Comparison of ENCODE assay signal across 8 cellular contexts in the genomic region with DNA sequence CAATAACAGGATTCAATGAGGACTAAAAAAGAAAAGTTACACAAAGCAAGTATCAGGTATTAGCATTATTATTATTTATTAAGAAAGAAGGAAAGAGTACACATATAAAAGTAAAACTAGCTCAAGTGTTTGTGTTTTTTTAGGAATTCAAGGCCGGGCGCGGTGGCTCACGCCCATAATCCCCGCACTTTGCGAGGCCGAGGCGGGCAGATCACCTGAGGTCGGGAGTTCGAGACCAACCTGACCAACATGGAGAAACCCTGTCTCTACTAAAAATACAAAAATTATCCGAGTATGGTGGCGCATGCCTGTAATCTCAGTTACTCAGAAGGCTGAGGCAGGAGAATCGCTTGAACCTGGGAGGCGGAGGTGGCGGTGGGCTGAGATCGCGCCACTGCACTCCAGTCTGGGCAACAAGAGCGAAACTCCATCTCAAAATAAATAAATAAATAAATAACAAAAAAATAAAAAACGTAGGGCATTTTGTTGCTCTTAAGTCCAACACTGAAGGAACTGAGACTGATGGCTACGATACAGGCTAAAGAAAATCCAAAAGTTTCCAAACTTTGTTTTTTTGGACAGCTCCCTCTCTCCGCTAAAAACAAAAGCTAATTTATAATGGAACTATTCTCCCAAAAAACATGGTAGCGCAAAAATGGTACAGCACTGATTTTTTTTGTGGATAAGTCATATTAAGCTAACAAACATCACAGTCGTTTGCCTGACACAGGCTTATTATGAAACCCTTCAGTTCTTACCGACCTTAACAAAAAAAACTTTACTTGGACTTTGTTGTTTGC. TPM values are rescaled to one million over a fixed set of nuclear protein-coding genes. Genes with fewer than 3 reads are reported as not detected.
DNase-seq lines count a peak whose midpoint lies in the region; ATAC-seq, FAIRE-seq and TF ChIP-seq lines count a peak whose summit lies in the region.

No MANE protein-coding gene starts in this region.

- H3K4me1 ChIP-seq in keratinocyte (ENCODE audit: control insufficient read depth, extremely low read depth, insufficient read depth, low read length) (peaks cover 15% of the 10 kb centered on the region), thoracic aorta (ENCODE audit: control insufficient read depth in 1 of 2, low read depth in 2 of 2) (peaks cover 28 to 35% of the 10 kb centered on the region in 2 donors)

- H3K27ac ChIP-seq in keratinocyte (ENCODE audit: control insufficient read depth, insufficient read depth, low read length) (no peak overlapping the region), thoracic aorta (no peak overlapping the region)

- H3K27me3 Mint-ChIP-seq in activated CD4-positive, alpha-beta T cell treated with anti-CD3 and anti-CD28 coated beads, Interleukin-2, amount 10 ng/mL, durations not matched to agents 7 days and 5 days = no peaks in the 10 kb centered on the region
- no peaks in the 10 kb centered on the region for H3K27me3 Mint-ChIP-seq in activated naive CD8-positive, alpha-beta T cell treated with anti-CD3 and anti-CD28 coated beads for 36 hours

- no peak overlapping the region for H3K27ac Mint-ChIP-seq in activated CD4-positive, alpha-beta T cell treated with anti-CD3 and anti-CD28 coated beads, Interleukin-2, amount 10 ng/mL, durations not matched to agents 7 days and 5 days
- H3K27ac Mint-ChIP-seq in activated naive CD8-positive, alpha-beta T cell treated with anti-CD3 and anti-CD28 coated beads for 36 hours = no peak overlapping the region

- dilution Hi-C loops in keratinocyte (cut with MboI; ENCODE audit: extremely low pct_ligation_motif_present, low sequenced_read_pairs) = no loop called here

- H3K36me3 ChIP-seq in keratinocyte (ENCODE audit: control insufficient read depth in 2 of 2, extremely low read depth in 1 of 2, insufficient read depth in 2 of 2, low read length in 2 of 2) (no peaks in the 10 kb centered on the region), thoracic aorta (no peaks in the 10 kb centered on the region)

- TF ChIP-seq CTCF in keratinocyte (optimal IDR thresholded peaks at IDR 0.05 in 1 of 3, IDR thresholded peaks at IDR 0.05 in 1 of 3, conservative IDR thresholded peaks at IDR 0.05 in 1 of 3; ENCODE audit: extremely low read depth in 1 of 3, insufficient read depth in 2 of 3, low read length in 3 of 3) = no peak
- no peak for TF ChIP-seq CTCF in thoracic aorta (IDR thresholded peaks at IDR 0.05)

- no peaks in the 10 kb centered on the region for H3K9me3 Mint-ChIP-seq in activated CD4-positive, alpha-beta T cell treated with anti-CD3 and anti-CD28 coated beads, Interleukin-2, amount 10 ng/mL, durations not matched to agents 7 days and 5 days
- H3K9me3 Mint-ChIP-seq in activated naive CD8-positive, alpha-beta T cell treated with anti-CD3 and anti-CD28 coated beads for 36 hours = no peaks in the 10 kb centered on the region

- H3K9me3 ChIP-seq in keratinocyte (ENCODE audit: control insufficient read depth, low read depth, low read length) = no peaks in the 10 kb centered on the region
- no peaks in the 10 kb centered on the region for H3K9me3 ChIP-seq in thoracic aorta

- H3K4me2 ChIP-seq in keratinocyte (ENCODE audit: control insufficient read depth, extremely low read depth, insufficient read depth, low read depth, low read length) = peak overlapping the region; percentile 87

- peak overlapping the region; percentile 99 for H3K4me3 Mint-ChIP-seq in activated CD4-positive, alpha-beta T cell treated with anti-CD3 and anti-CD28 coated beads, Interleukin-2, amount 10 ng/mL, durations not matched to agents 7 days and 5 days
- H3K4me3 Mint-ChIP-seq in activated naive CD8-positive, alpha-beta T cell treated with anti-CD3 and anti-CD28 coated beads for 36 hours = peak overlapping the region; percentile 100

- FAIRE-seq in keratinocyte (lab: Jason Lieb, UNC) = no peak

- H3K79me2 ChIP-seq in keratinocyte (ENCODE audit: control insufficient read depth, insufficient read depth, low read length) = peaks cover 60% of the 10 kb centered on the region

- H3K36me3 Mint-ChIP-seq in activated CD4-positive, alpha-beta T cell treated with anti-CD3 and anti-CD28 coated beads, Interleukin-2, amount 10 ng/mL, durations not matched to agents 7 days and 5 days (ENCODE audit: low read depth) = peaks cover 11% of the 10 kb centered on the region
- H3K36me3 Mint-ChIP-seq in activated naive CD8-positive, alpha-beta T cell treated with anti-CD3 and anti-CD28 coated beads for 36 hours = peaks cover 9% of the 10 kb centered on the region

- H4K20me1 ChIP-seq in keratinocyte (ENCODE audit: control insufficient read depth, extremely low read depth, insufficient read depth, low read length) = no peaks in the 10 kb centered on the region

- ATAC-seq in thoracic aorta (ENCODE audit: insufficient number of reproducible peaks, low FRiP score, low read depth) = no peak

- intact Hi-C loops in posterior vena cava (cut with DNase I) = loop anchor here in 1 of 2 donors (10.0 kb wide), 1 partner anchor 144 kb away; no protein-coding TSS in a partner anchor

- no peaks in the 10 kb centered on the region for H3K9me1 ChIP-seq in keratinocyte (ENCODE audit: control insufficient read depth, extremely low read depth, insufficient read depth, low read length)

- no peak for DNase-seq in activated CD4-positive, alpha-beta T cell treated with anti-CD3 and anti-CD28 coated beads, Interleukin-2, amount 10 ng/mL, durations not matched to agents 7 days and 5 days
- DNase-seq in activated CD4-positive, alpha-beta T cell treated with anti-CD3 and anti-CD28 coated beads, Interleukin-2, amount 50 U/mL, for 48 hours = no peak
- DNase-seq in activated naive CD8-positive, alpha-beta T cell treated with anti-CD3 and anti-CD28 coated beads for 36 hours = no peak
- DNase-seq in keratinocyte (ENCODE audit: low read depth, low spot score) (no peak), thoracic aorta (ENCODE audit: low spot score) (no peak), D341Med (ENCODE audit: low spot score) (no peak), NCI-H524 (lab: John Stamatoyannopoulos, UW) (no peak), posterior vena cava (ENCODE audit: low spot score) (no peak)

- H3K4me1 Mint-ChIP-seq in activated CD4-positive, alpha-beta T cell treated with anti-CD3 and anti-CD28 coated beads, Interleukin-2, amount 10 ng/mL, durations not matched to agents 7 days and 5 days = peaks cover 51% of the 10 kb centered on the region
- H3K4me1 Mint-ChIP-seq in activated naive CD8-positive, alpha-beta T cell treated with anti-CD3 and anti-CD28 coated beads for 36 hours = peaks cover 30% of the 10 kb centered on the region

- POLR2A ChIA-PET in activated CD4-positive, alpha-beta T cell treated with anti-CD3 and anti-CD28 coated beads, Interleukin-2, amount 10 ng/mL, durations not matched to agents 7 days and 5 days (lab: Charles Lee) = no interaction called here

- H3K4me3 ChIP-seq in keratinocyte (ENCODE audit: control insufficient read depth in 2 of 3, extremely low read depth in 1 of 3, insufficient read depth in 2 of 3, low read depth in 1 of 3, low read length in 3 of 3) (peak overlapping the region; percentile 80 to 99 (median 99)), thoracic aorta (peak overlapping the region; percentile 77)

- no peak overlapping the region for H3K9ac ChIP-seq in keratinocyte (ENCODE audit: control insufficient read depth, extremely low read depth, insufficient read depth, low read length)

- H2AFZ ChIP-seq in keratinocyte (ENCODE audit: control insufficient read depth, low read length) = no peak overlapping the region

- H3K27me3 ChIP-seq in keratinocyte (ENCODE audit: control insufficient read depth, extremely low read depth, insufficient read depth, low read length) = no peaks in the 10 kb centered on the region
- no peaks in the 10 kb centered on the region for H3K27me3 ChIP-seq in thoracic aorta (replicated peaks; ENCODE audit: insufficient read depth)

- CTCF ChIA-PET in activated CD4-positive, alpha-beta T cell treated with anti-CD3 and anti-CD28 coated beads, Interleukin-2, amount 10 ng/mL, durations not matched to agents 7 days and 5 days (lab: Charles Lee) = interaction anchor here (0.6 to 1.0 kb wide), 2 partner anchors 37 to 226 kb away, joined by 3 read pairs; no protein-coding TSS in a partner anchor

RNA-seq across cellular contexts. Expression of a gene that starts 1.7 kb away (rescaled TPM):
- total RNA-seq in activated CD4-positive, alpha-beta T cell treated with anti-CD3 and anti-CD28 coated beads, Interleukin-2, amount 10 ng/mL, durations not matched to agents 7 days and 5 days = 10 to 100 TPM; 38.7 to 45.9 TPM
- 10 to 100 TPM; 24.3 to 25.0 TPM for total RNA-seq in activated naive CD8-positive, alpha-beta T cell treated with anti-CD3 and anti-CD28 coated beads for 36 hours
- 40.7 to 64.8 TPM (median 60.8 TPM) in 3 replicates for polyA plus RNA-seq in keratinocyte
- polyA plus RNA-seq in keratinocyte (2011; ENCODE audit: low read depth) = 24.6 TPM
- polyA plus RNA-seq in keratinocyte (2011; cell fraction: cytosol; rRNA removed) = 20.1 and 67.0 TPM in 2 replicates
- 78.4 and 88.5 TPM in 2 replicates for polyA plus RNA-seq in keratinocyte (2011; cell fraction: nucleus; rRNA removed)
- 17.6 and 23.9 TPM in 2 replicates for polyA plus RNA-seq in keratinocyte (2012; ENCODE audit: low replicate concordance)
- polyA minus RNA-seq in keratinocyte = 32.5 to 117 TPM (median 83.4 TPM) in 3 replicates
- polyA minus RNA-seq in keratinocyte (2011; cell fraction: cytosol; rRNA and poly(A)+ RNA removed) = 25.1 TPM
- 37.2 and 69.1 TPM in 2 replicates for polyA minus RNA-seq in keratinocyte (2011; cell fraction: nucleus; rRNA and poly(A)+ RNA removed)
- total RNA-seq in thoracic aorta (10 to 100 TPM; 25.7 to 31.0 TPM), posterior vena cava (10 to 100 TPM; 34.1 to 46.3 TPM)
